In the genomic region with DNA sequence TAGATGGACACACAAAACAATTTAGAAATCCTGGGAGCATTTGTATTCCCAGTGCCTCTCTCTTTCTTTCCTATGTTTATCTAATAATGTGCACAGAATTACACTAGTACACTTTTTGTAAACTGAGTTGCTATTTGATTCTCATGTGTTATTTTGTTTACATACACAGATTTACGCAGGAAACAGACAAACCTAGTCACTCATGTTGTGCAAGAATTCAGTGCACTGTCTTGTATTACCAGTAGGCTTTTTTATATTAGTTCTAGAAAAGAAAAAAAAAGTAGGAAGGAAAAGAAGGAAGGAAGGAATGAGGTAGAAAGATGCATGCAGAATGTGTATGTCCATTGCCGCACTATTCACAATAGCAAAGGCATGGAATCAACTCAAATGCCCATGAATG, we compare ENCODE assay signal across 36 cellular contexts.
"Had no signal": no experiment of that assay in that cellular context is flagged by ENCODE, and none has a peak within 500 bp of the region (broad histone marks: within the 10 kb centered on the region; RNA-seq: fewer than 3 reads in every experiment).

No MANE protein-coding gene starts in this region.

- DNase-seq: activated CD4-positive, alpha-beta memory T cell treated with anti-CD3 and anti-CD28 coated beads, Interleukin-2, amount 10 ng/mL, durations not matched to agents 7 days and 5 days; activated CD4-positive, alpha-beta T cell treated with anti-CD3 and anti-CD28 coated beads for 1 hour; activated CD4-positive, alpha-beta T cell treated with anti-CD3 and anti-CD28 coated beads for 48 hours; activated CD4-positive, CD25-positive, alpha-beta regulatory T cell; activated CD8-positive, alpha-beta memory T cell treated with anti-CD3 and anti-CD28 coated beads for 24 hours; activated CD8-positive, alpha-beta memory T cell treated with anti-CD3 and anti-CD28 coated beads, Interleukin-2, amount 10 ng/mL, durations not matched to agents 7 days and 5 days; activated effector memory CD4-positive, alpha-beta T cell treated with anti-CD3 and anti-CD28 coated beads, Interleukin-2, amount 50 U/mL, for 16 hours; activated naive CD4-positive, alpha-beta T cell treated with Interleukin-2 at 50 U/mL for 16 hours; activated naive CD8-positive, alpha-beta T cell treated with anti-CD3 and anti-CD28 coated beads, Interleukin-2, amount 10 ng/mL, durations not matched to agents 7 days and 5 days; activated T-cell treated with anti-CD3 and anti-CD28 coated beads, Interleukin-2, amount 50 U/mL, for 1 hour; activated T-cell treated with anti-CD3 and anti-CD28 coated beads, Interleukin-2, amount 50 U/mL, for 72 hours; amygdala; central memory CD4-positive, alpha-beta T cell; Kasumi-1; KG1; MM.1S; MV-4-11; NCI-H1092; NCI-H1436 treated with DMSO at 0.1 percent for 48 hours; NCI-H1694 treated with DMSO at 0.1 percent for 48 hours; NCI-H2029; NCI-H2107; NCI-H2171; NCI-H510A; NCI-H526; NCI-H748 treated with DMSO at 0.1 percent for 48 hours; NK-92 treated with Interleukin-12 subunit alpha and Interleukin-12 subunit beta, amount 100 ng/mL, for 24 hours; PC-9; SHP77; SJCRH30; T1000; WERI-Rb-1 had no signal

- H3K27me3 ChIP-seq: ascending aorta, SJCRH30 had no signal

- ATAC-seq: activated CD8-positive, alpha-beta memory T cell treated with anti-CD3 and anti-CD28 coated beads, Interleukin-2, amount 10 ng/mL, durations not matched to agents 7 days and 5 days; activated T-helper 17 cell treated with anti-CD3 and anti-CD28 coated beads, Interleukin-2, amount 50 U/mL, for 72 hours had no signal

- H3K36me3 ChIP-seq: ascending aorta, SJCRH30, WERI-Rb-1 had no signal

- H3K9me3 ChIP-seq: ascending aorta, SJCRH30 had no signal

- H3K4me1 ChIP-seq: ascending aorta, SJCRH30 had no signal

- H3K4me2 ChIP-seq: PC-9 had no signal

- H3K27ac ChIP-seq: ascending aorta, PC-9, SJCRH30, SK-N-MC, WERI-Rb-1 had no signal

- FAIRE-seq: RCC 7860 had no signal

- H3K4me3 ChIP-seq: ascending aorta, PC-9, SJCRH30, SK-N-MC had no signal
